ENCODE assay signal across 16 cellular contexts in the genomic region with DNA sequence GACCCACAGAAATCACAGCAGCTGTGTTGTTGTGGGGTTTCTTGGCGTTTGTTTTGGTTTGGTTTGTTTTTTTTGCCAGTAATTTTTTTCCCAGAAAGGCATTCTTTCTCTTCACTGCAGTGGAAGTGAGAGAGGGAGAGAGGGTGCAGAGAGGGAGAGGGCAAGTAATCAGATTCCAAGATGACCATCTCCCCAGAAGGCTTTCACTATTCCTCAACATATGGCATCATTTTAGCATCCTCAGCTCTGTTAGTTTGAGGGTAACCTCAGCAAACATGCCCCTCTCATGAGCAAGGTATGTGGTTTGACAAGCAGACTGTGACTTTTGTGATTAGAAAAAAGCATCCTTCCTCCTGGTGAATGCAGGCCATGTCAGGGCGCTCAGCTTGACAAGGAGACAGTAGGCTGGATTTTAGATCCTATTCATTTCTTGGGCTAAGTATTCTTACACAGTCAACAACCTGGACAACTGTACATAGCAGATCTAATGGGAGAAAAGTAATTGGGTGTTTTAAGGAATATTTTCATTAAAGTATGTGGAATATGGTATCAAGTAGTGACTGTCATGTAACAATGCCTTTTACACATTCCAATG.
"Had no signal": no experiment of that assay in that cellular context is flagged by ENCODE, and none has a peak within 500 bp of the region (broad histone marks: within the 10 kb centered on the region; RNA-seq: fewer than 3 reads in every experiment).

No MANE protein-coding gene starts in this region.

- H3K27me3 ChIP-seq: ovary, testis, upper lobe of right lung had no signal

- FAIRE-seq: colon, frontal cortex, keratinocyte had no signal

- H3K27me3 Mint-ChIP-seq: activated naive CD8-positive, alpha-beta T cell treated with anti-CD3 and anti-CD28 coated beads for 36 hours; stimulated activated naive CD8-positive, alpha-beta T cell treated with anti-CD3 and anti-CD28 coated beads, Interleukin-15, amount 100 ng/mL, for 72 hours had no signal

- H3K4me1 ChIP-seq: testis, upper lobe of right lung had no signal

- H3K4me3 Mint-ChIP-seq: activated CD4-positive, alpha-beta memory T cell treated with anti-CD3 and anti-CD28 coated beads, Interleukin-2, amount 10 ng/mL, durations not matched to agents 7 days and 5 days; activated naive CD8-positive, alpha-beta T cell treated with anti-CD3 and anti-CD28 coated beads for 36 hours; neural crest cell; stimulated activated naive CD8-positive, alpha-beta T cell treated with anti-CD3 and anti-CD28 coated beads, Interleukin-15, amount 100 ng/mL, for 72 hours had no signal

- ATAC-seq: stimulated activated naive CD8-positive, alpha-beta T cell treated with anti-CD3 and anti-CD28 coated beads, Interleukin-15, amount 100 ng/mL, for 72 hours had no signal

- DNase-seq: activated CD4-positive, alpha-beta memory T cell treated with anti-CD3 and anti-CD28 coated beads, Interleukin-2, amount 10 ng/mL, durations not matched to agents 7 days and 5 days; activated gamma-delta T cell treated with Interleukin-2 at 50 U/mL for 16 hours; activated naive CD8-positive, alpha-beta T cell treated with anti-CD3 and anti-CD28 coated beads for 36 hours; activated T-cell treated with anti-CD3 and anti-CD28 coated beads, Interleukin-2, amount 50 U/mL, for 48 hours; mesendoderm; ovary; stimulated activated CD4-positive, alpha-beta T cell treated with anti-CD3 and anti-CD28 coated beads, Interleukin-4, amount 100 ng/mL, for 1 hour; stimulated activated CD8-positive, alpha-beta memory T cell treated with anti-CD3 and anti-CD28 coated beads, Interleukin-4, amount 100 ng/mL, for 48 hours; stimulated activated naive CD8-positive, alpha-beta T cell treated with anti-CD3 and anti-CD28 coated beads, Interleukin-15, amount 100 ng/mL, for 72 hours; T-helper 9 cell; testis; upper lobe of right lung had no signal

- H3K36me3 ChIP-seq: ovary, upper lobe of right lung had no signal

- H3K27ac ChIP-seq: ovary, testis, upper lobe of right lung had no signal

- H3K9me3 ChIP-seq: ovary, testis, upper lobe of right lung had no signal

- H3K4me3 ChIP-seq: ovary, testis, upper lobe of right lung had no signal

- H3K27ac Mint-ChIP-seq: activated CD4-positive, alpha-beta memory T cell treated with anti-CD3 and anti-CD28 coated beads, Interleukin-2, amount 10 ng/mL, durations not matched to agents 7 days and 5 days; activated naive CD8-positive, alpha-beta T cell treated with anti-CD3 and anti-CD28 coated beads for 36 hours; stimulated activated naive CD8-positive, alpha-beta T cell treated with anti-CD3 and anti-CD28 coated beads, Interleukin-15, amount 100 ng/mL, for 72 hours had no signal

- H3K4me1 Mint-ChIP-seq: neural crest cell had no signal
